Comparison of ENCODE assay signal across 1 cellular context in the genomic region with DNA sequence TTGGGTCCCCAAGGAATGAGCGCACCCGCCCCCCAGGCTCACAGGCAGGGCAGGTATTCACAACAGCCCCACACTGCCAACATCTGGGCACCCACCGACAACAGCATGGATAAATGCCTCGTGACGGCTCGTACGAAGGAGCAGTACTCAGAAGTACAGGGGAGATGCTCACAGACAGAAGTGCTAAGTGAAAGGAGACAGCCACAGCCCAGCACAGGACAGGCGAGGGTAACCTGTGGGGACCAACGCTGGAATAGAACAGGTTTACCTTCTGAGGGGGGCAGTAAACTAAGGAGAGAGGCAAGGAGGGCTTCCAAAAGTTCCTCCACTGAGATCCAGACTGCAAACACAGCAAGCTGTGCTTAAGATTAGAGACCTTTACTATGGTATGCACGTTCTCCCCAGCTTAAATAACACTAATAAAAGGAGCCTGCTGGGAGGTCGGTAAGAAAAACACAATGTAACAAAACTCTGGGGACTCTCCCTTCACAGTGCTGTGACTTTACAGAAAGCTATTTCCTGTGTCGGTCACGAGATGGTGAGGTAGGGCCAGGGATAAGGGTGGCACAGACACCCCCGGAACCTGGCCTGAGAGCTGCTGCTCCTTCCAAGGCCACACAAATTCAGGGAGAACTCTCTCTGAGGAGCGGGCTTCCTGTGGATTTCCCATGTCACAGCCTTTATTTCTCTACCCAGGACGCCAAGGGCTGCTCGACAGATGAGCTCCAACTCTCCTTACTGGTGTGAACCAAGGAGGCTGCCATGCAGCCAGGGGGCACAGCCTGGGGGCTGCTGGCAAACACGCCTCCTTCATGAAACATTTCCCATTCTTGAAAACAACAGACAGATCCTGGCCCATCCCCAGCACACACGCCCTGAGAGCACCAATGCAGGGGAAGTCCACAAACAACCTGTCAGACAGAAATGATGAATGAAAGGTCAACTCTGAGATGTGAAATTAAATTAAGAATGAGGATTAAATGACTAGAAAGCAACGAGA.
TF ChIP-seq lines count a peak whose summit lies in the region.

No MANE protein-coding gene starts in this region.

TF ChIP-seq in SK-N-SH, 30 proteins besides CTCF, POLR2A, EP300 and RAD21 (continued from another document):
- no peak for TF ChIP-seq GABPA (IDR thresholded peaks at IDR 0.05; ENCODE audit: low read depth)
- no peak for TF ChIP-seq FOXJ3 (CRISPR knock-in tag; IDR thresholded peaks at IDR 0.05)
- TF ChIP-seq, protein P1, sequence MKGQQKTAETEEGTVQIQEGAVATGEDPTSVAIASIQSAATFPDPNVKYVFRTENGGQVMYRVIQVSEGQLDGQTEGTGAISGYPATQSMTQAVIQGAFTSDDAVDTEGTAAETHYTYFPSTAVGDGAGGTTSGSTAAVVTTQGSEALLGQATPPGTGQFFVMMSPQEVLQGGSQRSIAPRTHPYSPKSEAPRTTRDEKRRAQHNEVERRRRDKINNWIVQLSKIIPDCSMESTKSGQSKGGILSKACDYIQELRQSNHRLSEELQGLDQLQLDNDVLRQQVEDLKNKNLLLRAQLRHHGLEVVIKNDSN (IDR thresholded peaks at IDR 0.05; ENCODE audit: borderline replicate concordance, low read depth): no peak
